Comparison of ENCODE assay signal across 8 cellular contexts in the genomic region with DNA sequence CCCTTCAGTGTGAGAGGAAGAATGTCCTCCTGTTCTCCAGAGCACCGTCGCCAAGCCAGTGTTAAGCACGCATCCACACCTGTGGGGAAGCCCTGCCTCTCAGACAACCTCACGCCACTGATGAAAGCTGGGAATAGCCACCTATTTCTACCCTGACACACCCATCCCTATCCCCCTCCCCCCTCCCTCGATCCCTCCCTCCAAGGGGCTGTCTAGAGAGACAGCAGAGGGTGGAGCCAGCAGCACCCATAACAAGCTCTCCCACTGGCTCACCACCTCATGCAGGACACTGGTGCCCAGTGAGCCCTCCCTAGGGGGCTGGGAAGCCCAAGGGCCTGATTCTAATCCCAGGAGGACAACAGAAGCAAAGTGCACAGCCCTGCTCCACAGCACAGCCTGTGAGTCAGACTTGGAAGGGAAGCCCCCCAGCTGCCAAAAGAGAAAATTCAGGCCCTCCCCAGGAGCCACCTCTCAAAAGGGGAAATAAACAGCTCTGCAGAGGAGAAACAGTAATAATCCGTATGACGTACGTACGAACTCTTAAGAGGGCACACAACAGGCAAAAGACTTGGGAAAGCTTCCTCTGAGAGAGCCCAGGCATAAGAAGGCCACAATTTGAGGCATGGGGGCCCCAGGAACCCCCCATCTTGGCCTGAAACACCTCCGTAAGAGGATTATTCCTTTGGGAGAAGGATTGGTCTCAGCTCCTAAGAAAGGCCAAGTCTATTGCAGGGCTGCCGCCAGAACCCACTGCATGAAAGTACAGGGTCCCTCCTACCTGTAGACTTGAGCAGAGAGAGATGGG. TPM values are rescaled to one million over a fixed set of nuclear protein-coding genes. Genes with fewer than 3 reads are reported as not detected.
DNase-seq lines count a peak whose midpoint lies in the region; ATAC-seq and TF ChIP-seq lines count a peak whose summit lies in the region.

No MANE protein-coding gene starts in this region.

- H3K36me3 ChIP-seq in HCT116 (ENCODE audit: control insufficient read depth in 1 of 2, insufficient read depth in 2 of 2, low read length in 2 of 2) (no peaks in the 10 kb centered on the region), skeletal muscle tissue (ENCODE audit: control insufficient read depth in 3 of 3, insufficient read depth in 3 of 3, low read length in 3 of 3) (no peaks in the 10 kb centered on the region)

- TF ChIP-seq POLR2A in HCT116 (IDR thresholded peaks at IDR 0.05; ENCODE audit: borderline replicate concordance, extremely low read depth, insufficient read depth, insufficient read length): no peak

- RAD21 ChIA-PET in HCT116 (lab: Charles Lee; ENCODE audit: low non-redundant PET in 1 of 2, low total read pairs in 2 of 2, uncharacterized antibody in 2 of 2, unreplicated experiment in 2 of 2): no interaction called here

- H4K20me1 ChIP-seq in HCT116 (ENCODE audit: insufficient read depth): no peaks in the 10 kb centered on the region

- CTCF ChIA-PET in HCT116 (lab: Charles Lee): no interaction called here

- H3K9me2 ChIP-seq in HCT116 (ENCODE audit: insufficient read depth): no peaks in the 10 kb centered on the region

- no peak overlapping the region for H2AFZ ChIP-seq in HCT116 (ENCODE audit: low read depth, low read length, poor library complexity, severe bottlenecking)

- no peak for TF ChIP-seq CTCF in HCT116 (IDR thresholded peaks at IDR 0.05 in 2 of 3, conservative IDR thresholded peaks at IDR 0.05 in 1 of 3; ENCODE audit: borderline replicate concordance in 1 of 3, insufficient read depth in 1 of 3, low read depth in 2 of 3, low read length in 2 of 3)

- BruUV-seq in HCT116 (replicated peaks; lab: Mats Ljungman, UMichigan): no TSS peak

- H3K9me3 ChIP-seq in HCT116 (ENCODE audit: control insufficient read depth in 1 of 2, insufficient read depth in 1 of 2, low read depth in 1 of 2, low read length in 2 of 2) (no peaks in the 10 kb centered on the region), skeletal muscle tissue (ENCODE audit: control insufficient read depth in 3 of 3, low read length in 3 of 3) (no peaks in the 10 kb centered on the region)

- H3K27ac ChIP-seq in HCT116 (ENCODE audit: low read depth, low read length): peak overlapping the region; percentile 86
- peak overlapping the region; percentile 80 for H3K27ac ChIP-seq in skeletal muscle tissue (ENCODE audit: low read depth, low read length)

- POLR2A ChIA-PET in HCT116 (lab: Charles Lee): interaction anchor here (0.6 to 0.9 kb wide), 2 partner anchors 90 to 171 kb away, joined by 3 read pairs; partner anchors contain the start of genes MPHOSPH9 and MTRFR

- H3K4me1 ChIP-seq in HCT116 (ENCODE audit: control insufficient read depth in 1 of 2, insufficient read depth in 2 of 2, low read length in 2 of 2) (peaks cover 49 to 59% of the 10 kb centered on the region in 2 experiments), skeletal muscle tissue (ENCODE audit: control insufficient read depth in 3 of 3, insufficient read depth in 3 of 3, low read length in 3 of 3) (peaks cover 30 to 42% (median 35%) of the 10 kb centered on the region in 3 donors)

- DNase-seq in HCT116 (ENCODE audit: low read depth, low spot score): peak; percentile 38
- DNase-seq in NCI-H82 (lab: John Stamatoyannopoulos, UW): peak; percentile 92
- DNase-seq in dermis blood vessel endothelial cell: peak; percentile 40
- DNase-seq in superior temporal gyrus (ENCODE audit: extremely low spot score): no peak
- DNase-seq in iPS-NIHi11 (ENCODE audit: low spot score): no peak

- intact Hi-C loops in HCT116 (cut with micrococcal nuclease): loop anchor here (10.0 kb wide), 1 partner anchor 168 kb away; the partner anchor contains the start of gene OGFOD2

- H3K27me3 ChIP-seq in HCT116 (ENCODE audit: insufficient read depth, low read length) (no peaks in the 10 kb centered on the region), skeletal muscle tissue (ENCODE audit: control insufficient read depth in 3 of 3, insufficient read depth in 3 of 3, low read length in 3 of 3) (no peaks in the 10 kb centered on the region)

- H3K4me2 ChIP-seq in HCT116 (ENCODE audit: low read length): peak overlapping the region; percentile 84

- peaks cover 57% of the 10 kb centered on the region for H3K79me2 ChIP-seq in HCT116 (ENCODE audit: insufficient read depth, low read length)

- peak overlapping the region; percentile 57 for H3K9ac ChIP-seq in HCT116 (ENCODE audit: low read length)
- H3K9ac ChIP-seq in skeletal muscle tissue (ENCODE audit: low read depth in 1 of 3, low read length in 3 of 3): peak overlapping the region in 1 of 3 donors; percentile 16

- TF ChIP-seq RAD21 in HCT116 (IDR thresholded peaks at IDR 0.05; ENCODE audit: low read depth): no peak

- H3K4me3 ChIP-seq in HCT116 (replicated peaks in 1 of 2; ENCODE audit: low read depth in 1 of 2, low read length in 2 of 2): 0 out of 4 replicates have a peak overlapping the region, but pooled peaks of 1 of the 2 experiments have one; percentile 3
- no peak overlapping the region for H3K4me3 ChIP-seq in skeletal muscle tissue (ENCODE audit: low read length in 3 of 3)

- peak; percentile 75 for ATAC-seq in HCT116
- ATAC-seq in GM21515 (IDR thresholded peaks at IDR 0.05; ENCODE audit: unreplicated experiment): no peak
- no peak for ATAC-seq in HG02884 (IDR thresholded peaks at IDR 0.05; ENCODE audit: unreplicated experiment)

TF ChIP-seq in HCT116, 20 proteins besides CTCF, POLR2A, EP300 and RAD21:
- TF ChIP-seq ELF1 (IDR thresholded peaks at IDR 0.05; ENCODE audit: borderline replicate concordance, low read depth): no peak
- TF ChIP-seq, protein P1, sequence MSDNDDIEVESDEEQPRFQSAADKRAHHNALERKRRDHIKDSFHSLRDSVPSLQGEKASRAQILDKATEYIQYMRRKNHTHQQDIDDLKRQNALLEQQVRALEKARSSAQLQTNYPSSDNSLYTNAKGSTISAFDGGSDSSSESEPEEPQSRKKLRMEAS (IDR thresholded peaks at IDR 0.05): no peak

RNA-seq across cellular contexts. Expression of gene PITPNM2, which starts 7.7 kb away (rescaled TPM):
- 15.2 TPM for total RNA-seq in HCT116 (2021; ENCODE audit: unreplicated experiment)
- polyA plus RNA-seq in HCT116 (2012): 8.9 and 13.6 TPM in 2 replicates
- total RNA-seq in dermis blood vessel endothelial cell: 8.8 and 12.1 TPM in 2 replicates
- 3.1 TPM for total RNA-seq in skeletal muscle tissue

Comparison
In these comparisons a context has a peak if more than half of its experiments do, and no peak if none do; other contexts are left out.
1. DNase-seq: peak in HCT116 (single experiment), NCI-H82 (single experiment) and dermis blood vessel endothelial cell (single experiment); none in superior temporal gyrus (single experiment) and iPS-NIHi11 (single experiment).